ENCODE assay signal across 23 cellular contexts in the genomic region with DNA sequence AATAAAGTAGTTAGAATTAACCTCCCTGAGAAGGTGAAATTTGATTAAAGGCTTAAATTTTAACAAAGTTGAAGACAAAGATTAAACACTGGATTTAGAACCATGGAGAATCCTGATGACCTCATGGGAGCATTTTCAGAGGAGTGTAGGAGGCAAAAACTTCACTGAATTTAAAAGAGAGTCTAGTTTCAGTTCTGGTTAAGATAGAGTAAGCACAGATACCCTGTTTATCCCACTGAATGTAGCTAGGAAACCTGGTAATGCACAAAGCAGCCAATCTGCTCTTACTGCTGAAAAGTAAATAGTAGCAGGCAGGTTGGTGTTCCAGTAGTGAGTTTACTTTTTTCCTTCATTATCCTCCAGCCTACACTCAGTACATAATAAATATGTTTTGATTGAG.
DNase-seq lines count a peak whose midpoint lies in the region; ATAC-seq and TF ChIP-seq lines count a peak whose summit lies in the region.
"Had no signal": no experiment of that assay in that cellular context is flagged by ENCODE, and none has a peak within 500 bp of the region (broad histone marks: within the 10 kb centered on the region; RNA-seq: fewer than 3 reads in every experiment).

No MANE protein-coding gene starts in this region.

- H3K4me3 ChIP-seq in skeletal muscle tissue (ENCODE audit: low read length in 3 of 3) (no peak overlapping the region), lower lobe of right lung (no peak overlapping the region)
- H3K4me3 ChIP-seq: heart left ventricle, SJCRH30 had no signal

- H3K27me3 ChIP-seq in skeletal muscle tissue (ENCODE audit: control insufficient read depth in 3 of 3, insufficient read depth in 3 of 3, low read length in 3 of 3) (no peaks in the 10 kb centered on the region), lower lobe of right lung (ENCODE audit: low read depth) (no peaks in the 10 kb centered on the region)
- H3K27me3 ChIP-seq: BE2C, heart left ventricle, SJCRH30 had no signal

- H3K9ac ChIP-seq in skeletal muscle tissue (ENCODE audit: low read depth in 1 of 3, low read length in 3 of 3) = no peak overlapping the region

- intact Hi-C loops in lower lobe of right lung (cut with DNase I) = no loop called here

- no peaks in the 10 kb centered on the region for H3K9me3 ChIP-seq in skeletal muscle tissue (ENCODE audit: control insufficient read depth in 3 of 3, low read length in 3 of 3)
- no peaks in the 10 kb centered on the region for H3K9me3 ChIP-seq in lower lobe of right lung
- H3K9me3 ChIP-seq: BE2C, heart left ventricle, SJCRH30 had no signal

- H3K36me3 ChIP-seq in skeletal muscle tissue (ENCODE audit: control insufficient read depth in 3 of 3, insufficient read depth in 3 of 3, low read length in 3 of 3) (no peaks in the 10 kb centered on the region), lower lobe of right lung (no peaks in the 10 kb centered on the region)
- H3K36me3 ChIP-seq: BE2C, heart left ventricle, SJCRH30 had no signal

- no peak for ATAC-seq in lower lobe of right lung
- no peak for ATAC-seq in HG03457 (IDR thresholded peaks at IDR 0.05; ENCODE audit: unreplicated experiment)
- ATAC-seq: naive thymus-derived CD4-positive, alpha-beta T cell; PC-3 had no signal

- no peak for TF ChIP-seq CTCF in lower lobe of right lung (IDR thresholded peaks at IDR 0.05)

- DNase-seq in NCI-H510A treated with DMSO at 0.1 percent for 48 hours (lab: John Stamatoyannopoulos, UW) (peak; percentile 67), NCI-H510A (lab: John Stamatoyannopoulos, UW) (no peak), NCI-H748 treated with DMSO at 0.1 percent for 48 hours (lab: John Stamatoyannopoulos, UW) (peak; percentile 60), fibroblast of peridontal ligament (ENCODE audit: extremely low read depth) (peak; percentile 48), lower lobe of right lung (no peak), NOMO-1 treated with DMSO at 0.1 percent for 48 hours (lab: John Stamatoyannopoulos, UW; ENCODE audit: unreplicated experiment) (no peak)
- DNase-seq: activated B cell treated with CpG ODN at 0.5 μM for 24 hours; activated CD4-positive, alpha-beta memory T cell treated with anti-CD3 and anti-CD28 coated beads, Interleukin-2, amount 10 ng/mL, durations not matched to agents 7 days and 5 days; activated naive CD4-positive, alpha-beta T cell; aorta; BE2C; effector CD8-positive, alpha-beta T cell; heart left ventricle; mammary epithelial cell; naive thymus-derived CD4-positive, alpha-beta T cell; NCI-H1436 treated with DMSO at 0.1 percent for 48 hours; PC-3; posterior cingulate gyrus; SJCRH30; small intestine; stimulated activated CD4-positive, alpha-beta T cell treated with anti-CD3 and anti-CD28 coated beads, Interleukin-4, amount 100 ng/mL, for 1 hour had no signal

- H3K27ac ChIP-seq in skeletal muscle tissue (ENCODE audit: low read depth, low read length) (peak overlapping the region; percentile 15), lower lobe of right lung (no peak overlapping the region)
- H3K27ac ChIP-seq: SJCRH30 had no signal

- H3K4me1 ChIP-seq in skeletal muscle tissue (ENCODE audit: control insufficient read depth in 3 of 3, insufficient read depth in 3 of 3, low read length in 3 of 3) (no peaks in the 10 kb centered on the region), lower lobe of right lung (no peaks in the 10 kb centered on the region)
- H3K4me1 ChIP-seq: BE2C, SJCRH30 had no signal

Comparison
In these comparisons a context has a peak if more than half of its experiments do, and no peak if none do; other contexts are left out.
1. DNase-seq: peak in NCI-H510A treated with DMSO at 0.1 percent for 48 hours (single experiment), NCI-H748 treated with DMSO at 0.1 percent for 48 hours (single experiment) and fibroblast of peridontal ligament (single experiment); none in NCI-H510A (single experiment), lower lobe of right lung (single experiment) and NOMO-1 treated with DMSO at 0.1 percent for 48 hours (single experiment).